Comparison of ENCODE assay signal across 16 cellular contexts in the genomic region with DNA sequence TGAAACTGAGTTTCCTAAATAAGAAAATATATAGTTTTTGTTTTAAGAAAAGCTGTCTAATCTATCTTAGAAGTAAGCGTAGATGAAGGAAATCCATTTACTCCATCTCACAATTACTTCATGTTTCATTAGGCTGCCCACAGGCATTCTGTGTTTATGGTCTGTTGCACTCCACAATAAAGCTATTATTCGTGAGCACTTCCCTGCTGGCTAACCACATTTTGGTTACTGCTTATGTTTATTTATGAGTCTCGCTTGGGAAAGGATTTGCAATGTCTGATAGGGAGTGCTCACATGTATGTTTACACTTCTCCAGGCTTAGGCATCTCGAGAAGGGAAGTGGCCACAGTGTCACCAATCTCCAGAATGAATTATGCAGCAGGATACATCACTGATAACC.
"Had no signal": no experiment of that assay in that cellular context is flagged by ENCODE, and none has a peak within 500 bp of the region (broad histone marks: within the 10 kb centered on the region; RNA-seq: fewer than 3 reads in every experiment).

No MANE protein-coding gene starts in this region.

- DNase-seq: activated CD4-positive, alpha-beta T cell treated with anti-CD3 and anti-CD28 coated beads, Interleukin-2, amount 50 U/mL, for 48 hours; activated naive CD4-positive, alpha-beta T cell treated with anti-CD3 and anti-CD28 coated beads for 36 hours; activated naive CD8-positive, alpha-beta T cell treated with anti-CD3 and anti-CD28 coated beads, Interleukin-2, amount 50 U/mL, for 24 hours; aorta; cerebellar nuclear complex; effector CD8-positive, alpha-beta T cell; heart right ventricle; islet precursor cell; left ventricle myocardium inferior; psoas muscle; stimulated activated naive CD8-positive, alpha-beta T cell treated with anti-CD3 and anti-CD28 coated beads, Interleukin-15, amount 100 ng/mL, for 72 hours; T-helper 9 cell; upper lobe of right lung; WERI-Rb-1 had no signal

- ATAC-seq: activated naive CD8-positive, alpha-beta T cell treated with anti-CD3 and anti-CD28 coated beads, Interleukin-2, amount 50 U/mL, for 24 hours; activated T-helper 17 cell treated with anti-CD3 and anti-CD28 coated beads, Interleukin-2, amount 50 U/mL, for 72 hours; heart right ventricle; psoas muscle; sciatic nerve; stimulated activated naive CD8-positive, alpha-beta T cell treated with anti-CD3 and anti-CD28 coated beads, Interleukin-15, amount 100 ng/mL, for 72 hours; upper lobe of right lung had no signal
